ENCODE assay signal across 28 cellular contexts in genomic region chr3:192931825-192932224, GRCh38. TPM values are rescaled to one million over a fixed set of nuclear protein-coding genes. Genes with fewer than 3 reads are reported as not detected.
DNase-seq lines count a peak whose midpoint lies in the region; ATAC-seq and TF ChIP-seq lines count a peak whose summit lies in the region.
"Had no signal": no experiment of that assay in that cellular context is flagged by ENCODE, and none has a peak within 500 bp of the region (broad histone marks: within the 10 kb centered on the region; RNA-seq: fewer than 3 reads in every experiment).

No MANE protein-coding gene starts in this region.

- peaks cover 5% of the 10 kb centered on the region for H3K4me1 Mint-ChIP-seq in neural progenitor cell
- H3K4me1 Mint-ChIP-seq: stimulated activated naive B cell treated with anti-CD40 and anti-IgM and Interleukin-4, amounts not matched to agents 10 μg/mL and 1 μg/mL and 100 μg/mL, for 72 hours had no signal

- H3K27ac ChIP-seq in osteoblast (ENCODE audit: low read depth, low read length) (no peak overlapping the region), neural progenitor cell (no peak overlapping the region)
- H3K27ac ChIP-seq: BLaER1, left lung, pancreas, Peyer's patch, skin epidermis had no signal

- H2AFZ ChIP-seq in osteoblast (ENCODE audit: low read length) = no peak overlapping the region
- no peak overlapping the region for H2AFZ ChIP-seq in neural progenitor cell (replicated peaks)

- DNase-seq in osteoblast (ENCODE audit: insufficient read length, low spot score, missing footprints) (peak; percentile 37), SIG-M5 treated with dmso at 0.1 percent for 504 hours (lab: John Stamatoyannopoulos, UW; ENCODE audit: unreplicated experiment) (no peak), neural progenitor cell (ENCODE audit: low spot score) (no peak)
- DNase-seq: activated CD4-positive, alpha-beta T cell treated with anti-CD3 and anti-CD28 coated beads, Interleukin-2, amount 50 U/mL, for 48 hours; activated CD4-positive, CD25-positive, alpha-beta regulatory T cell treated with anti-CD3 and anti-CD28 coated beads, Interleukin-2, amount 50 U/mL, for 72 hours; activated naive CD8-positive, alpha-beta T cell treated with anti-CD3 and anti-CD28 coated beads, Interleukin-2, amount 50 U/mL, for 24 hours; activated T-cell treated with anti-CD3 and anti-CD28 coated beads, Interleukin-2, amount 50 U/mL, for 72 hours; cortex of kidney; erythroblast; left lung; NCI-H446 treated with DMSO at 0.1 percent for 48 hours; NCI-H774; pancreas; Peyer's patch; SIG-M5; stimulated activated naive B cell treated with anti-CD40 and anti-IgM and Interleukin-4, amounts not matched to agents 10 μg/mL and 1 μg/mL and 100 μg/mL, for 72 hours; substantia nigra had no signal

- H3K4me3 ChIP-seq in osteoblast (ENCODE audit: insufficient read depth, low read length) (no peak overlapping the region), neural progenitor cell (no peak overlapping the region)
- H3K4me3 ChIP-seq: BLaER1, HAP-1, left lung, pancreas, Peyer's patch, skin epidermis had no signal

- no peak overlapping the region for H3K9ac ChIP-seq in neural progenitor cell
- H3K9ac ChIP-seq: BLaER1 had no signal

- no peak overlapping the region for H3K4me2 ChIP-seq in osteoblast (ENCODE audit: insufficient read depth, low read length)
- no peak overlapping the region for H3K4me2 ChIP-seq in neural progenitor cell
- H3K4me2 ChIP-seq: BLaER1 had no signal

- H3K4me1 ChIP-seq in osteoblast (ENCODE audit: insufficient read depth, low read length) (peaks cover 9% of the 10 kb centered on the region), neural progenitor cell (peaks cover 5% of the 10 kb centered on the region)

- H3F3A ChIP-seq in neural progenitor cell (ENCODE audit: low read depth) = no peaks in the 10 kb centered on the region

- H3K27me3 ChIP-seq in osteoblast (ENCODE audit: insufficient read depth, low read length) = no peaks in the 10 kb centered on the region
- no peaks in the 10 kb centered on the region for H3K27me3 ChIP-seq in neural progenitor cell
- H3K27me3 ChIP-seq: BLaER1, pancreas, Peyer's patch had no signal

- TF ChIP-seq CTCF in osteoblast (IDR thresholded peaks at IDR 0.05; ENCODE audit: extremely low read depth, low read depth, low read length) = no peak
- TF ChIP-seq CTCF in neural progenitor cell (IDR thresholded peaks at IDR 0.05) = no peak

- H4K20me1 ChIP-seq in osteoblast (ENCODE audit: insufficient read depth, low read length) (no peaks in the 10 kb centered on the region), neural progenitor cell (ENCODE audit: low read depth) (no peaks in the 10 kb centered on the region)
- H4K20me1 ChIP-seq: BLaER1 had no signal

- no peaks in the 10 kb centered on the region for H3K36me3 Mint-ChIP-seq in neural progenitor cell
- H3K36me3 Mint-ChIP-seq: IgD-negative memory B cell; memory B cell; stimulated activated naive B cell treated with anti-CD40 and anti-IgM and Interleukin-4, amounts not matched to agents 10 μg/mL and 1 μg/mL and 100 μg/mL, for 72 hours; type B pancreatic cell had no signal

- no peaks in the 10 kb centered on the region for H3K79me2 ChIP-seq in osteoblast (ENCODE audit: insufficient read depth, low read length)
- H3K79me2 ChIP-seq in neural progenitor cell (ENCODE audit: low read depth) = no peaks in the 10 kb centered on the region

- H3K36me3 ChIP-seq in osteoblast (ENCODE audit: insufficient read depth, low read length) (no peaks in the 10 kb centered on the region), neural progenitor cell (no peaks in the 10 kb centered on the region)
- H3K36me3 ChIP-seq: BLaER1, HAP-1, left lung, pancreas, Peyer's patch had no signal

- no peaks in the 10 kb centered on the region for H3K9me3 Mint-ChIP-seq in neural progenitor cell
- H3K9me3 Mint-ChIP-seq: activated naive CD8-positive, alpha-beta T cell treated with anti-CD3 and anti-CD28 coated beads, Interleukin-2, amount 50 U/mL, for 24 hours; activated T-cell treated with anti-CD3 and anti-CD28 coated beads, Interleukin-2, amount 50 U/mL, for 72 hours; memory B cell; T-helper 2 cell treated with Interferon-gamma antibody and Interleukin-4, amounts not matched to agents 5 μg/mL and 100 μg/mL, for 36 hours had no signal

- H3K9me3 ChIP-seq in osteoblast (ENCODE audit: low read depth, low read length) (no peaks in the 10 kb centered on the region), neural progenitor cell (ENCODE audit: low read depth) (no peaks in the 10 kb centered on the region)
- H3K9me3 ChIP-seq: BLaER1, HAP-1, left lung, pancreas, Peyer's patch had no signal

- ATAC-seq in GM19025 (IDR thresholded peaks at IDR 0.05; ENCODE audit: low read depth, unreplicated experiment) (peak; percentile 81), GM21786 (IDR thresholded peaks at IDR 0.05; ENCODE audit: unreplicated experiment) (peak; percentile 80), HG03139 (IDR thresholded peaks at IDR 0.05; ENCODE audit: unreplicated experiment) (peak; percentile 57), HG03442 (IDR thresholded peaks at IDR 0.05; ENCODE audit: unreplicated experiment) (no peak)
- ATAC-seq: activated naive CD8-positive, alpha-beta T cell treated with anti-CD3 and anti-CD28 coated beads, Interleukin-2, amount 50 U/mL, for 24 hours; activated T-cell treated with anti-CD3 and anti-CD28 coated beads, Interleukin-2, amount 50 U/mL, for 72 hours; left lung; pancreas; stimulated activated naive B cell treated with anti-CD40 and anti-IgM and Interleukin-4, amounts not matched to agents 10 μg/mL and 1 μg/mL and 100 μg/mL, for 72 hours had no signal

- peaks cover 4% of the 10 kb centered on the region for H3K27me3 Mint-ChIP-seq in neural progenitor cell (ENCODE audit: insufficient read depth, low read depth)
- H3K27me3 Mint-ChIP-seq: activated naive CD8-positive, alpha-beta T cell treated with anti-CD3 and anti-CD28 coated beads, Interleukin-2, amount 50 U/mL, for 24 hours; memory B cell; stimulated activated naive B cell treated with anti-CD40 and anti-IgM and Interleukin-4, amounts not matched to agents 10 μg/mL and 1 μg/mL and 100 μg/mL, for 72 hours; type B pancreatic cell had no signal

- no peak overlapping the region for H3K4me3 Mint-ChIP-seq in neural progenitor cell
- H3K4me3 Mint-ChIP-seq: activated naive CD8-positive, alpha-beta T cell treated with anti-CD3 and anti-CD28 coated beads, Interleukin-2, amount 50 U/mL, for 24 hours; activated T-cell treated with anti-CD3 and anti-CD28 coated beads, Interleukin-2, amount 50 U/mL, for 72 hours; IgD-negative memory B cell; memory B cell; stimulated activated naive B cell treated with anti-CD40 and anti-IgM and Interleukin-4, amounts not matched to agents 10 μg/mL and 1 μg/mL and 100 μg/mL, for 72 hours; T-helper 2 cell treated with Interferon-gamma antibody and Interleukin-4, amounts not matched to agents 5 μg/mL and 100 μg/mL, for 36 hours; type B pancreatic cell had no signal

- no peak overlapping the region for H3K27ac Mint-ChIP-seq in neural progenitor cell
- H3K27ac Mint-ChIP-seq: activated naive CD8-positive, alpha-beta T cell treated with anti-CD3 and anti-CD28 coated beads, Interleukin-2, amount 50 U/mL, for 24 hours; activated T-cell treated with anti-CD3 and anti-CD28 coated beads, Interleukin-2, amount 50 U/mL, for 72 hours; memory B cell; stimulated activated naive B cell treated with anti-CD40 and anti-IgM and Interleukin-4, amounts not matched to agents 10 μg/mL and 1 μg/mL and 100 μg/mL, for 72 hours; T-helper 2 cell treated with Interferon-gamma antibody and Interleukin-4, amounts not matched to agents 5 μg/mL and 100 μg/mL, for 36 hours; type B pancreatic cell had no signal

RNA-seq across cellular contexts. Expression of gene MB21D2, which starts 14.2 kb away (rescaled TPM):
- total RNA-seq in osteoblast (4.7 and 6.5 TPM in 2 replicates), neural progenitor cell (ENCODE audit: low replicate concordance) (11.3 and 15.1 TPM in 2 replicates)
